In genomic region chr1:12477936-12478611, GRCh38 we compare ENCODE assay signal across 1 cellular context.
TF ChIP-seq lines count a peak whose summit lies in the region.

No MANE protein-coding gene starts in this region.

TF ChIP-seq in HepG2, 621 proteins besides CTCF, POLR2A, EP300 and RAD21 (continued from another document and continues in another):
- TF ChIP-seq ZBTB40 (IDR thresholded peaks at IDR 0.05) (no peak), ZBTB40 (CRISPR knock-in tag; IDR thresholded peaks at IDR 0.05) (peak; percentile 78), BORCS8-MEF2B (CRISPR knock-in tag; IDR thresholded peaks at IDR 0.05) (peak; percentile 79), POGZ (CRISPR knock-in tag; IDR thresholded peaks at IDR 0.05) (peak; percentile 94), FOXJ3 (CRISPR knock-in tag; IDR thresholded peaks at IDR 0.05; ENCODE audit: borderline replicate concordance) (peak; percentile 78; the same call in 1 of the 2 replicates), ELF3 (CRISPR knock-in tag; IDR thresholded peaks at IDR 0.05) (peak; percentile 54), NFIB (CRISPR knock-in tag; IDR thresholded peaks at IDR 0.05; ENCODE audit: borderline replicate concordance) (peak; percentile 91; the same call in 1 of the 2 replicates), FOXC1 (CRISPR knock-in tag; IDR thresholded peaks at IDR 0.05; ENCODE audit: borderline replicate concordance) (peak; percentile 55; the same call in 1 of the 2 replicates), JUND (CRISPR knock-in tag; IDR thresholded peaks at IDR 0.05) (peak; percentile 9; the same call in 1 of the 2 replicates), TP53 (CRISPR knock-in tag; conservative IDR thresholded peaks at IDR 0.05) (no peak), NFYB (CRISPR knock-in tag; IDR thresholded peaks at IDR 0.05) (no peak), ZFP37 (CRISPR knock-in tag; IDR thresholded peaks at IDR 0.05; ENCODE audit: borderline replicate concordance) (peak; percentile 86; the same call in 1 of the 2 replicates), MXD4 (CRISPR knock-in tag; IDR thresholded peaks at IDR 0.05) (peak; percentile 75; the same call in 1 of the 2 replicates), TMF1 (CRISPR knock-in tag; IDR thresholded peaks at IDR 0.05; ENCODE audit: low read depth) (no peak), ARNT2 (CRISPR knock-in tag; IDR thresholded peaks at IDR 0.05; ENCODE audit: low read depth) (peak; percentile 57; the same call in 1 of the 2 replicates), SSRP1 (CRISPR knock-in tag; IDR thresholded peaks at IDR 0.05) (peak; percentile 45; the same call in 1 of the 2 replicates), TCF7 (IDR thresholded peaks at IDR 0.05; ENCODE audit: low read depth) (peak; percentile 61), ELF4 (CRISPR knock-in tag; IDR thresholded peaks at IDR 0.05; ENCODE audit: borderline replicate concordance) (no peak), TEF (CRISPR knock-in tag; IDR thresholded peaks at IDR 0.05) (peak; percentile 22; the same call in 1 of the 2 replicates), ZNF230 (CRISPR knock-in tag; IDR thresholded peaks at IDR 0.05) (no peak), ZNF652 (CRISPR knock-in tag; IDR thresholded peaks at IDR 0.05; ENCODE audit: borderline replicate concordance, low read depth) (peak; percentile 68), GATA4 (IDR thresholded peaks at IDR 0.05; ENCODE audit: borderline replicate concordance, low read depth) (peak; percentile 49; the same call in 1 of the 2 replicates), ZFX (CRISPR knock-in tag; IDR thresholded peaks at IDR 0.05; ENCODE audit: low read depth) (peak; percentile 90), HHEX (CRISPR knock-in tag; IDR thresholded peaks at IDR 0.05) (peak; percentile 41), ZNF567 (CRISPR knock-in tag; IDR thresholded peaks at IDR 0.05; ENCODE audit: borderline replicate concordance) (no peak), PAF1 (CRISPR knock-in tag; IDR thresholded peaks at IDR 0.05) (no peak), SMAD1 (CRISPR knock-in tag; IDR thresholded peaks at IDR 0.05; ENCODE audit: borderline replicate concordance, low read depth) (peak; percentile 65; the same call in 1 of the 2 replicates), IRF2 (CRISPR knock-in tag; IDR thresholded peaks at IDR 0.05) (peak; percentile 71; the same call in 1 of the 2 replicates), ZNF431 (CRISPR knock-in tag; IDR thresholded peaks at IDR 0.05; ENCODE audit: borderline replicate concordance, low read depth) (no peak), SALL2 (CRISPR knock-in tag; IDR thresholded peaks at IDR 0.05) (0 out of 2 replicates have a peak, but pooled peaks have one; percentile 38), NCOA1 (CRISPR knock-in tag; IDR thresholded peaks at IDR 0.05) (0 out of 2 replicates have a peak, but pooled peaks have one; percentile 66), ZNF761 (CRISPR knock-in tag; conservative IDR thresholded peaks at IDR 0.05) (no peak), MED8 (CRISPR knock-in tag; IDR thresholded peaks at IDR 0.05; ENCODE audit: insufficient replicate concordance) (peak; percentile 87), KDM5A (IDR thresholded peaks at IDR 0.05; ENCODE audit: borderline replicate concordance, low read length) (no peak), ZNF777 (CRISPR knock-in tag; IDR thresholded peaks at IDR 0.05) (no peak), ZNF460 (CRISPR knock-in tag; IDR thresholded peaks at IDR 0.05; ENCODE audit: borderline replicate concordance) (no peak)
- TF ChIP-seq, protein P1, sequence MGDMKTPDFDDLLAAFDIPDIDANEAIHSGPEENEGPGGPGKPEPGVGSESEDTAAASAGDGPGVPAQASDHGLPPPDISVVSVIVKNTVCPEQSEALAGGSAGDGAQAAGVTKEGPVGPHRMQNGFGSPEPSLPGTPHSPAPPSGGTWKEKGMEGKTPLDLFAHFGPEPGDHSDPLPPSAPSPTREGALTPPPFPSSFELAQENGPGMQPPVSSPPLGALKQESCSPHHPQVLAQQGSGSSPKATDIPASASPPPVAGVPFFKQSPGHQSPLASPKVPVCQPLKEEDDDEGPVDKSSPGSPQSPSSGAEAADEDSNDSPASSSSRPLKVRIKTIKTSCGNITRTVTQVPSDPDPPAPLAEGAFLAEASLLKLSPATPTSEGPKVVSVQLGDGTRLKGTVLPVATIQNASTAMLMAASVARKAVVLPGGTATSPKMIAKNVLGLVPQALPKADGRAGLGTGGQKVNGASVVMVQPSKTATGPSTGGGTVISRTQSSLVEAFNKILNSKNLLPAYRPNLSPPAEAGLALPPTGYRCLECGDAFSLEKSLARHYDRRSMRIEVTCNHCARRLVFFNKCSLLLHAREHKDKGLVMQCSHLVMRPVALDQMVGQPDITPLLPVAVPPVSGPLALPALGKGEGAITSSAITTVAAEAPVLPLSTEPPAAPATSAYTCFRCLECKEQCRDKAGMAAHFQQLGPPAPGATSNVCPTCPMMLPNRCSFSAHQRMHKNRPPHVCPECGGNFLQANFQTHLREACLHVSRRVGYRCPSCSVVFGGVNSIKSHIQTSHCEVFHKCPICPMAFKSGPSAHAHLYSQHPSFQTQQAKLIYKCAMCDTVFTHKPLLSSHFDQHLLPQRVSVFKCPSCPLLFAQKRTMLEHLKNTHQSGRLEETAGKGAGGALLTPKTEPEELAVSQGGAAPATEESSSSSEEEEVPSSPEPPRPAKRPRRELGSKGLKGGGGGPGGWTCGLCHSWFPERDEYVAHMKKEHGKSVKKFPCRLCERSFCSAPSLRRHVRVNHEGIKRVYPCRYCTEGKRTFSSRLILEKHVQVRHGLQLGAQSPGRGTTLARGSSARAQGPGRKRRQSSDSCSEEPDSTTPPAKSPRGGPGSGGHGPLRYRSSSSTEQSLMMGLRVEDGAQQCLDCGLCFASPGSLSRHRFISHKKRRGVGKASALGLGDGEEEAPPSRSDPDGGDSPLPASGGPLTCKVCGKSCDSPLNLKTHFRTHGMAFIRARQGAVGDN (CRISPR knock-in tag; IDR thresholded peaks at IDR 0.05) = peak; percentile 99
- TF ChIP-seq, protein P2, sequence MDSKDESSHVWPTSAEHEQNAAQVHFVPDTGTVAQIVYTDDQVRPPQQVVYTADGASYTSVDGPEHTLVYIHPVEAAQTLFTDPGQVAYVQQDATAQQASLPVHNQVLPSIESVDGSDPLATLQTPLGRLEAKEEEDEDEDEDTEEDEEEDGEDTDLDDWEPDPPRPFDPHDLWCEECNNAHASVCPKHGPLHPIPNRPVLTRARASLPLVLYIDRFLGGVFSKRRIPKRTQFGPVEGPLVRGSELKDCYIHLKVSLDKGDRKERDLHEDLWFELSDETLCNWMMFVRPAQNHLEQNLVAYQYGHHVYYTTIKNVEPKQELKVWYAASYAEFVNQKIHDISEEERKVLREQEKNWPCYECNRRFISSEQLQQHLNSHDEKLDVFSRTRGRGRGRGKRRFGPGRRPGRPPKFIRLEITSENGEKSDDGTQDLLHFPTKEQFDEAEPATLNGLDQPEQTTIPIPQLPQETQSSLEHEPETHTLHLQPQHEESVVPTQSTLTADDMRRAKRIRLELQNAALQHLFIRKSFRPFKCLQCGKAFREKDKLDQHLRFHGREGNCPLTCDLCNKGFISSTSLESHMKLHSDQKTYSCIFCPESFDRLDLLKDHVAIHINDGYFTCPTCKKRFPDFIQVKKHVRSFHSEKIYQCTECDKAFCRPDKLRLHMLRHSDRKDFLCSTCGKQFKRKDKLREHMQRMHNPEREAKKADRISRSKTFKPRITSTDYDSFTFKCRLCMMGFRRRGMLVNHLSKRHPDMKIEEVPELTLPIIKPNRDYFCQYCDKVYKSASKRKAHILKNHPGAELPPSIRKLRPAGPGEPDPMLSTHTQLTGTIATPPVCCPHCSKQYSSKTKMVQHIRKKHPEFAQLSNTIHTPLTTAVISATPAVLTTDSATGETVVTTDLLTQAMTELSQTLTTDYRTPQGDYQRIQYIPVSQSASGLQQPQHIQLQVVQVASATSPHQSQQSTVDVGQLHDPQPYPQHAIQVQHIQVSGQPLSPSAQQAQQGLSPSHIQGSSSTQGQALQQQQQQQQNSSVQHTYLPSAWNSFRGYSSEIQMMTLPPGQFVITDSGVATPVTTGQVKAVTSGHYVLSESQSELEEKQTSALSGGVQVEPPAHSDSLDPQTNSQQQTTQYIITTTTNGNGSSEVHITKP (CRISPR knock-in tag; IDR thresholded peaks at IDR 0.05; ENCODE audit: low read depth) = peak; percentile 69; the same call in 1 of the 2 replicates
- TF ChIP-seq, protein P3, sequence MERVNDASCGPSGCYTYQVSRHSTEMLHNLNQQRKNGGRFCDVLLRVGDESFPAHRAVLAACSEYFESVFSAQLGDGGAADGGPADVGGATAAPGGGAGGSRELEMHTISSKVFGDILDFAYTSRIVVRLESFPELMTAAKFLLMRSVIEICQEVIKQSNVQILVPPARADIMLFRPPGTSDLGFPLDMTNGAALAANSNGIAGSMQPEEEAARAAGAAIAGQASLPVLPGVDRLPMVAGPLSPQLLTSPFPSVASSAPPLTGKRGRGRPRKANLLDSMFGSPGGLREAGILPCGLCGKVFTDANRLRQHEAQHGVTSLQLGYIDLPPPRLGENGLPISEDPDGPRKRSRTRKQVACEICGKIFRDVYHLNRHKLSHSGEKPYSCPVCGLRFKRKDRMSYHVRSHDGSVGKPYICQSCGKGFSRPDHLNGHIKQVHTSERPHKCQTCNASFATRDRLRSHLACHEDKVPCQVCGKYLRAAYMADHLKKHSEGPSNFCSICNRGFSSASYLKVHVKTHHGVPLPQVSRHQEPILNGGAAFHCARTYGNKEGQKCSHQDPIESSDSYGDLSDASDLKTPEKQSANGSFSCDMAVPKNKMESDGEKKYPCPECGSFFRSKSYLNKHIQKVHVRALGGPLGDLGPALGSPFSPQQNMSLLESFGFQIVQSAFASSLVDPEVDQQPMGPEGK (CRISPR knock-in tag; IDR thresholded peaks at IDR 0.05) = peak; percentile 60; the same call in 1 of the 2 replicates
- TF ChIP-seq, protein P4, sequence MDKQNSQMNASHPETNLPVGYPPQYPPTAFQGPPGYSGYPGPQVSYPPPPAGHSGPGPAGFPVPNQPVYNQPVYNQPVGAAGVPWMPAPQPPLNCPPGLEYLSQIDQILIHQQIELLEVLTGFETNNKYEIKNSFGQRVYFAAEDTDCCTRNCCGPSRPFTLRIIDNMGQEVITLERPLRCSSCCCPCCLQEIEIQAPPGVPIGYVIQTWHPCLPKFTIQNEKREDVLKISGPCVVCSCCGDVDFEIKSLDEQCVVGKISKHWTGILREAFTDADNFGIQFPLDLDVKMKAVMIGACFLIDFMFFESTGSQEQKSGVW (CRISPR knock-in tag; IDR thresholded peaks at IDR 0.05; ENCODE audit: borderline replicate concordance) = no peak
- TF ChIP-seq, protein P5, sequence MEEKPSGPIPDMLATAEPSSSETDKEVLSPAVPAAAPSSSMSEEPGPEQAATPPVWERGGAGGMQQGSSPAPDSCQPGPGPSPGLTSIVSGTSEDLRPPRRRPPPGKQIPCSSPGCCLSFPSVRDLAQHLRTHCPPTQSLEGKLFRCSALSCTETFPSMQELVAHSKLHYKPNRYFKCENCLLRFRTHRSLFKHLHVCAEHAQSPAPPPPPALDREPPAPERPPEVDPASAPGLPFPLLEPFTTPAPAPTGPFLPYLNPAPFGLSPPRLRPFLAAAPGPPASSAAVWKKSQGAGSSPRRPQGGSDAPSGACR (CRISPR knock-in tag; IDR thresholded peaks at IDR 0.05) = peak; percentile 87
